ENCODE assay signal across 8 cellular contexts in the genomic region with DNA sequence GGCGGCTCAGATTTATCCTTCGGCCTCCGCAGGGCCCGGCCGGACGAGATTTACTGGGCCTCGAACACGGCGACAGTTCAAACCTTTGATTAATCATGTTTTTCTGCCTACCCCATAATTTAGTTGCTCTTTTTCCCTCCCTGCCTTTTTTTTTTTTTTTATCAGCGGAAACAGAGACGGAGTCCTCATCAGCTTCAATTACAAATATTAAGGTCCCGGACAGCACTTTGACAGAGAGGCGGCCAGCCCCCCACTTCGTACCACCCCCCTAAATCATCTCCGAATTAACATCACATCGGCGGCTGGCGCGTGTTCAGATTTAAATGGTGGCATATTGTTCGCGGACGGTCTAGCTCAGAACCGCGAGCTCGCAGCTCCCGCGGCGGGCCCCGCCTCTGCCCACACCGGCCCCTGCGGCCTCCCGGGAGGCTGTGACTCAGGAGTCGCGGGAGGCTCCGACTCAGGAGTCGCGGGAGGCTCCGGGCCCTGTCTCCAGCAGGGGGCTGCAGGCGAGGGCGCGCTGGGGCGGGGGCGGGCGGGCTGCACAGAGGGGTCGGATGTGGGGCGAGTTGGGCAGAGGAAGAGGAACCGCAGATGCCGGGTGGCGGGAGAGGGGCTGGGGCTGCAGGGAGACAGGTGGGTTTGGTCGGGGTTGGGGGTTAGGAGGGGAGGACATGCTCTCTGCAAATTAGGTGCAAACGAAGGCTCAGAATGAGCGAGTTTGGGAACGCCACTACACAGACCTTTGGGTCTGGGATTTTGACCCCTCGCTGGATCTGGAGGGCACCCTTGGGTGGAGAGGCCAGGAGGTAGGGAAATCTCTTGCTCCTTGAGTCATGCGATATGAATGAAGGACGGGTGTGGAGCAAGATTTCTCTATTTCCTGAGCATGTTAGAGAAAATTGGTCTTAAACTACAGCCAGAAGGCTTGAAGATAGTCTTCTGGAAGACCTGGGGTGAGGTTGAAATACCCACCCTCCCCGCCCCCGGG. TPM values are rescaled to one million over a fixed set of nuclear protein-coding genes. Genes with fewer than 3 reads are reported as not detected.
DNase-seq lines count a peak whose midpoint lies in the region; ATAC-seq and TF ChIP-seq lines count a peak whose summit lies in the region.

No MANE protein-coding gene starts in this region.

- no peak for TF ChIP-seq EP300 in esophagus muscularis mucosa (IDR thresholded peaks at IDR 0.05)

- no peaks in the 10 kb centered on the region for H3K9me3 Mint-ChIP-seq in activated CD4-positive, alpha-beta memory T cell treated with anti-CD3 and anti-CD28 coated beads for 36 hours
- H3K9me3 Mint-ChIP-seq in natural killer cell treated with Interleukin-12 subunit alpha and Interleukin-12 subunit beta and Interleukin-15 and Interleukin-18, amount 100 ng/mL, for 72 hours, result no peaks in the 10 kb centered on the region

- CTCF ChIA-PET in activated CD4-positive, alpha-beta memory T cell treated with anti-CD3 and anti-CD28 coated beads for 36 hours (lab: Charles Lee), result interaction anchor here (0.6 to 5.6 kb wide), 6 partner anchors 8 to 179 kb away, joined by 3 to 172 read pairs (median 6); a partner anchor contains a TSS

- DNase-seq in Right ventricle myocardium inferior (ENCODE audit: missing footprints) (peak; percentile 72), cardiac septum (ENCODE audit: low spot score) (no peak), esophagus muscularis mucosa (ENCODE audit: extremely low spot score) (no peak), DMS 273 (lab: John Stamatoyannopoulos, UW; ENCODE audit: unreplicated experiment) (no peak), NOMO-1 treated with dmso at 0.1 percent for 144 hours (lab: John Stamatoyannopoulos, UW; ENCODE audit: unreplicated experiment) (no peak), NCI-H526 (lab: John Stamatoyannopoulos, UW) (no peak)
- DNase-seq in activated CD4-positive, alpha-beta memory T cell treated with anti-CD3 and anti-CD28 coated beads for 36 hours, result peak; percentile 60
- no peak for DNase-seq in natural killer cell treated with Interleukin-12 subunit alpha and Interleukin-12 subunit beta and Interleukin-15 and Interleukin-18, amount 100 ng/mL, for 72 hours (ENCODE audit: low spot score)

- 16% methylated on average over 42 of the region's 58 CpGs for WGBS in esophagus muscularis mucosa

- H3K4me3 ChIP-seq in esophagus muscularis mucosa, result peak overlapping the region; percentile 31 to 48 (median 38)

- ATAC-seq in Right ventricle myocardium inferior, result peak; percentile 53
- peak; percentile 60 to 78 for ATAC-seq in natural killer cell treated with Interleukin-12 subunit alpha and Interleukin-12 subunit beta and Interleukin-15 and Interleukin-18, amount 100 ng/mL, for 72 hours

- H3K4me1 ChIP-seq in esophagus muscularis mucosa, result peaks cover 21 to 27% (median 25%) of the 10 kb centered on the region in 4 donors

- H3K27ac Mint-ChIP-seq in activated CD4-positive, alpha-beta memory T cell treated with anti-CD3 and anti-CD28 coated beads for 36 hours, result no peak overlapping the region
- H3K27ac Mint-ChIP-seq in natural killer cell treated with Interleukin-12 subunit alpha and Interleukin-12 subunit beta and Interleukin-15 and Interleukin-18, amount 100 ng/mL, for 72 hours, result peak overlapping the region in 1 of 2 donors; percentile 39

- H3K27me3 ChIP-seq in esophagus muscularis mucosa, result peaks cover 6 to 83% (median 33%) of the 10 kb centered on the region in 4 donors

- H3K36me3 ChIP-seq in esophagus muscularis mucosa, result no peaks in the 10 kb centered on the region

- peaks cover 74% of the 10 kb centered on the region for H3K27me3 Mint-ChIP-seq in activated CD4-positive, alpha-beta memory T cell treated with anti-CD3 and anti-CD28 coated beads for 36 hours
- peaks cover 60 to 75% of the 10 kb centered on the region in 2 donors for H3K27me3 Mint-ChIP-seq in natural killer cell treated with Interleukin-12 subunit alpha and Interleukin-12 subunit beta and Interleukin-15 and Interleukin-18, amount 100 ng/mL, for 72 hours

- peak overlapping the region; percentile 25 for H3K4me3 Mint-ChIP-seq in activated CD4-positive, alpha-beta memory T cell treated with anti-CD3 and anti-CD28 coated beads for 36 hours
- H3K4me3 Mint-ChIP-seq in natural killer cell treated with Interleukin-12 subunit alpha and Interleukin-12 subunit beta and Interleukin-15 and Interleukin-18, amount 100 ng/mL, for 72 hours, result peak overlapping the region; percentile 66

- TF ChIP-seq POLR2A in esophagus muscularis mucosa (IDR thresholded peaks at IDR 0.05; ENCODE audit: low read depth), result no peak

- H3K36me3 Mint-ChIP-seq in activated CD4-positive, alpha-beta memory T cell treated with anti-CD3 and anti-CD28 coated beads for 36 hours, result no peaks in the 10 kb centered on the region
- no peaks in the 10 kb centered on the region for H3K36me3 Mint-ChIP-seq in natural killer cell treated with Interleukin-12 subunit alpha and Interleukin-12 subunit beta and Interleukin-15 and Interleukin-18, amount 100 ng/mL, for 72 hours

- intact Hi-C loops in Right ventricle myocardium inferior (cut with DNase I) (no loop called here), cardiac septum (cut with DNase I) (no loop called here), esophagus muscularis mucosa (cut with DNase I) (no loop called here)
- intact Hi-C loops in activated CD4-positive, alpha-beta memory T cell treated with anti-CD3 and anti-CD28 coated beads for 36 hours (cut with micrococcal nuclease), result no loop called here

- TF ChIP-seq CTCF in esophagus muscularis mucosa (IDR thresholded peaks at IDR 0.05), result peak in 1 of 3 experiments; percentile 9

- POLR2A ChIA-PET in activated CD4-positive, alpha-beta memory T cell treated with anti-CD3 and anti-CD28 coated beads for 36 hours (lab: Charles Lee), result no interaction called here

- H3K9me3 ChIP-seq in esophagus muscularis mucosa, result no peaks in the 10 kb centered on the region

- H3K4me1 Mint-ChIP-seq in activated CD4-positive, alpha-beta memory T cell treated with anti-CD3 and anti-CD28 coated beads for 36 hours (ENCODE audit: low read depth), result peaks cover 29% of the 10 kb centered on the region
- peaks cover 20 to 27% of the 10 kb centered on the region in 2 donors for H3K4me1 Mint-ChIP-seq in natural killer cell treated with Interleukin-12 subunit alpha and Interleukin-12 subunit beta and Interleukin-15 and Interleukin-18, amount 100 ng/mL, for 72 hours (ENCODE audit: low read depth in 2 of 2)

- no peak overlapping the region for H3K27ac ChIP-seq in esophagus muscularis mucosa (replicated peaks in 1 of 4)

RNA-seq across cellular contexts. Expression of a gene that starts 19.6 kb away (rescaled TPM):
- total RNA-seq in Right ventricle myocardium inferior, result 600 TPM
- total RNA-seq in cardiac septum, result 365 TPM
- total RNA-seq in activated CD4-positive, alpha-beta memory T cell treated with anti-CD3 and anti-CD28 coated beads for 36 hours, result 100 to 1,000 TPM; 378 TPM
- 100 to 1,000 TPM; 204 to 266 (median 235) TPM for total RNA-seq in esophagus muscularis mucosa
- total RNA-seq in natural killer cell treated with Interleukin-12 subunit alpha and Interleukin-12 subunit beta and Interleukin-15 and Interleukin-18, amount 100 ng/mL, for 72 hours, result 100 to 1,000 TPM; 221 to 334 TPM

RNA-seq across cellular contexts. Expression of a gene that starts 31.8 kb away (rescaled TPM):
- total RNA-seq in Right ventricle myocardium inferior, result 186 TPM
- 158 TPM for total RNA-seq in cardiac septum
- total RNA-seq in activated CD4-positive, alpha-beta memory T cell treated with anti-CD3 and anti-CD28 coated beads for 36 hours, result 10 to 100 TPM; 21.2 to 23.7 TPM
- total RNA-seq in esophagus muscularis mucosa, result 100 to 1,000 TPM; 252 to 487 (median 347) TPM
- total RNA-seq in natural killer cell treated with Interleukin-12 subunit alpha and Interleukin-12 subunit beta and Interleukin-15 and Interleukin-18, amount 100 ng/mL, for 72 hours, result 10 to 100 TPM; 39.0 to 79.8 TPM

RNA-seq across cellular contexts. Expression of a gene that starts 56.3 kb away (rescaled TPM):
- total RNA-seq in Right ventricle myocardium inferior, result 1.7 TPM
- 0.75 TPM for total RNA-seq in cardiac septum
- total RNA-seq in activated CD4-positive, alpha-beta memory T cell treated with anti-CD3 and anti-CD28 coated beads for 36 hours, result not detected
- not detected for total RNA-seq in esophagus muscularis mucosa
- total RNA-seq in natural killer cell treated with Interleukin-12 subunit alpha and Interleukin-12 subunit beta and Interleukin-15 and Interleukin-18, amount 100 ng/mL, for 72 hours, result not detected

Comparison
In these comparisons a context has a peak if more than half of its experiments do, and no peak if none do; other contexts are left out.
1. DNase-seq: peak in Right ventricle myocardium inferior (single experiment) and activated CD4-positive, alpha-beta memory T cell treated with anti-CD3 and anti-CD28 coated beads for 36 hours (single experiment); none in cardiac septum (single experiment), esophagus muscularis mucosa (single experiment), natural killer cell treated with Interleukin-12 subunit alpha and Interleukin-12 subunit beta and Interleukin-15 and Interleukin-18, amount 100 ng/mL, for 72 hours (single experiment), DMS 273 (single experiment), NOMO-1 treated with dmso at 0.1 percent for 144 hours (single experiment) and NCI-H526 (0 of 2).